Comparison of ENCODE assay signal across 20 cellular contexts in genomic region chr14:103213331-103213730, GRCh38.
"Had no signal": no experiment of that assay in that cellular context is flagged by ENCODE, and none has a peak within 500 bp of the region (broad histone marks: within the 10 kb centered on the region; RNA-seq: fewer than 3 reads in every experiment).

No MANE protein-coding gene starts in this region.

- H3K4me3 ChIP-seq: coronary artery, heart left ventricle, left ventricle myocardium inferior, stomach had no signal

- H3K36me3 ChIP-seq: heart left ventricle, left ventricle myocardium inferior, stomach had no signal

- DNase-seq: central memory CD4-positive, alpha-beta T cell; effector CD4-positive, alpha-beta T cell; endodermal cell; heart left ventricle; hypothalamus; kidney glomerular epithelial cell; left ventricle myocardium inferior; mesendoderm; natural killer cell; retina; stimulated activated CD4-positive, alpha-beta T cell treated with anti-CD3 and anti-CD28 coated beads, Interleukin-2, amount 100 ng/mL, for 24 hours; stimulated activated CD4-positive, alpha-beta T cell treated with anti-CD3 and anti-CD28 coated beads, Interleukin-4, amount 100 ng/mL, for 4 hours; stimulated activated naive B cell treated with anti-CD40 and anti-IgM and Interleukin-4, amounts not matched to agents 10 μg/mL and 1 μg/mL and 100 μg/mL, for 72 hours; stomach; substantia nigra; trophoblast cell had no signal

- ATAC-seq: heart left ventricle; natural killer cell; sciatic nerve; stimulated activated naive B cell treated with anti-CD40 and anti-IgM and Interleukin-4, amounts not matched to agents 10 μg/mL and 1 μg/mL and 100 μg/mL, for 72 hours had no signal

- H3K4me1 Mint-ChIP-seq: endodermal cell; natural killer cell; stimulated activated naive B cell treated with anti-CD40 and anti-IgM and Interleukin-4, amounts not matched to agents 10 μg/mL and 1 μg/mL and 100 μg/mL, for 72 hours had no signal

- H3K36me3 Mint-ChIP-seq: natural killer cell; stimulated activated naive B cell treated with anti-CD40 and anti-IgM and Interleukin-4, amounts not matched to agents 10 μg/mL and 1 μg/mL and 100 μg/mL, for 72 hours had no signal

- H3K4me3 Mint-ChIP-seq: endodermal cell; natural killer cell; neural crest cell; stimulated activated naive B cell treated with anti-CD40 and anti-IgM and Interleukin-4, amounts not matched to agents 10 μg/mL and 1 μg/mL and 100 μg/mL, for 72 hours had no signal

- H3K27ac ChIP-seq: coronary artery, heart left ventricle, left ventricle myocardium inferior, stomach had no signal

- H3K9me3 Mint-ChIP-seq: endodermal cell, natural killer cell had no signal

- H3K4me1 ChIP-seq: stomach had no signal

- H3K27ac Mint-ChIP-seq: endodermal cell; natural killer cell; progenitor cell of endocrine pancreas; stimulated activated naive B cell treated with anti-CD40 and anti-IgM and Interleukin-4, amounts not matched to agents 10 μg/mL and 1 μg/mL and 100 μg/mL, for 72 hours had no signal
